In genomic region chr5:10315824-10316509, GRCh38 we compare ENCODE assay signal across 2 cellular contexts.
TF ChIP-seq lines count a peak whose summit lies in the region.

No MANE protein-coding gene starts in this region.

TF ChIP-seq in HCT116, 20 proteins besides CTCF, POLR2A, EP300 and RAD21 (continued from another document):
- TF ChIP-seq REST (IDR thresholded peaks at IDR 0.05; ENCODE audit: low read depth), result no peak

TF ChIP-seq in K562, 482 proteins besides CTCF, POLR2A, EP300 and RAD21:
- peak; percentile 90 for TF ChIP-seq PKNOX1 (IDR thresholded peaks at IDR 0.05)
- no peak for TF ChIP-seq E2F3 (CRISPR knock-in tag; IDR thresholded peaks at IDR 0.05)
- no peak for TF ChIP-seq MCM5 (IDR thresholded peaks at IDR 0.05; ENCODE audit: low read depth)
- TF ChIP-seq NFYB (IDR thresholded peaks at IDR 0.05; ENCODE audit: extremely low read depth, insufficient read length), result peak; percentile 20
TF ChIP-seq in K562: peak in this region for 2.
